In the genomic region with DNA sequence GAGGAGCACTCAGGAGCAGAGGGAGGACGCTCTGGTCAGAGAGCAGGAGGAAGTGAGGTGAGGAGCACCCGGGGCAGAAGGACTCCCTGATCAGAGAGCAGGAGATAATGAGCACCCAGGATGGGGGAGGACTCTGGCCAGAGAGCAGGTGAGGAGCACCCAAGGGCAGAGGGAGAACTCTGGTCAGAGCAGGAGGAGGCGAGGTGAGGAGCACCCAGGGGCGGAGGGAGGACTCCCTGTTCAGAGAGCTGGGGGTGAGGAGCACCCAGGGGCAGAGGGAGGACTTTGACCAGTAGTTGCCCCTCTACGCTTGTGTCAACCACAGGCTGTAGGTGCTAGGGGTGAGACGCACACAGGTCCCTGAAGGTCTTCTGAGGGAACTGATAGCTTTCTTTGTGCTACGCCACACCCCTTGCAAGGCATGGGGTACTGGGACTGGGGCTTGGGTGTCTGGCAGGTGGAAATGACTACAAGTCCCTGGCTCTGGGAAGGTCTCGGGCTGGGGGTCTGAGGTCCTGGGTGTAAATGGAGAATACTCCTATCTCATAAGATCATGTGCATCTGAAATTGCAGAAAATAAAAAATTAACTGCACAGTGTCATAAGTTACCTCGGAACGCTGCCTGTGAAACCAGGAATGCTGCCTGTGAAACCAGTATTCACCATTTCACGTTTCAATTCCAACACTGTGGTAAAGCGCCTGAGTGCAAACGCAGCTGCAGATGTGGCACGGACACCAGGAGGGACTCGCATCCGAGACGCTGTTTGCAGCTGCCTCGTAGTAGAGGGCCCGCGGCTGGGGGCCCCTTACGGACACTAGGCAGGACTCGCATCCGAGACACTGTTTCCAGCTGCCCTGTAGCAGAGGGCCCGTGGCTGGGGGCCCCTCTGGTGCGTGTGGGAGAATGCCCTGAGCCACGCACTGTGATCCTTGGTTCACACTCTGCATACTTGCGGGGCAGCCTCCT, we compare ENCODE assay signal across 2 cellular contexts.
TF ChIP-seq lines count a peak whose summit lies in the region.

No MANE protein-coding gene starts in this region.

TF ChIP-seq in WTC11, 78 proteins besides CTCF, POLR2A, EP300 and RAD21:
- TF ChIP-seq, protein P1, sequence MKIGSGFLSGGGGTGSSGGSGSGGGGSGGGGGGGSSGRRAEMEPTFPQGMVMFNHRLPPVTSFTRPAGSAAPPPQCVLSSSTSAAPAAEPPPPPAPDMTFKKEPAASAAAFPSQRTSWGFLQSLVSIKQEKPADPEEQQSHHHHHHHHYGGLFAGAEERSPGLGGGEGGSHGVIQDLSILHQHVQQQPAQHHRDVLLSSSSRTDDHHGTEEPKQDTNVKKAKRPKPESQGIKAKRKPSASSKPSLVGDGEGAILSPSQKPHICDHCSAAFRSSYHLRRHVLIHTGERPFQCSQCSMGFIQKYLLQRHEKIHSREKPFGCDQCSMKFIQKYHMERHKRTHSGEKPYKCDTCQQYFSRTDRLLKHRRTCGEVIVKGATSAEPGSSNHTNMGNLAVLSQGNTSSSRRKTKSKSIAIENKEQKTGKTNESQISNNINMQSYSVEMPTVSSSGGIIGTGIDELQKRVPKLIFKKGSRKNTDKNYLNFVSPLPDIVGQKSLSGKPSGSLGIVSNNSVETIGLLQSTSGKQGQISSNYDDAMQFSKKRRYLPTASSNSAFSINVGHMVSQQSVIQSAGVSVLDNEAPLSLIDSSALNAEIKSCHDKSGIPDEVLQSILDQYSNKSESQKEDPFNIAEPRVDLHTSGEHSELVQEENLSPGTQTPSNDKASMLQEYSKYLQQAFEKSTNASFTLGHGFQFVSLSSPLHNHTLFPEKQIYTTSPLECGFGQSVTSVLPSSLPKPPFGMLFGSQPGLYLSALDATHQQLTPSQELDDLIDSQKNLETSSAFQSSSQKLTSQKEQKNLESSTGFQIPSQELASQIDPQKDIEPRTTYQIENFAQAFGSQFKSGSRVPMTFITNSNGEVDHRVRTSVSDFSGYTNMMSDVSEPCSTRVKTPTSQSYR (CRISPR knock-in tag; IDR thresholded peaks at IDR 0.05) = no peak
- TF ChIP-seq ZBTB43 (CRISPR knock-in tag; IDR thresholded peaks at IDR 0.05) (no peak), ZNF263 (CRISPR knock-in tag; IDR thresholded peaks at IDR 0.05; ENCODE audit: low read depth) (peak; percentile 89), PRDM15 (CRISPR knock-in tag; IDR thresholded peaks at IDR 0.05) (no peak), CREB1 (CRISPR knock-in tag; IDR thresholded peaks at IDR 0.05) (no peak)
- TF ChIP-seq, protein P2, sequence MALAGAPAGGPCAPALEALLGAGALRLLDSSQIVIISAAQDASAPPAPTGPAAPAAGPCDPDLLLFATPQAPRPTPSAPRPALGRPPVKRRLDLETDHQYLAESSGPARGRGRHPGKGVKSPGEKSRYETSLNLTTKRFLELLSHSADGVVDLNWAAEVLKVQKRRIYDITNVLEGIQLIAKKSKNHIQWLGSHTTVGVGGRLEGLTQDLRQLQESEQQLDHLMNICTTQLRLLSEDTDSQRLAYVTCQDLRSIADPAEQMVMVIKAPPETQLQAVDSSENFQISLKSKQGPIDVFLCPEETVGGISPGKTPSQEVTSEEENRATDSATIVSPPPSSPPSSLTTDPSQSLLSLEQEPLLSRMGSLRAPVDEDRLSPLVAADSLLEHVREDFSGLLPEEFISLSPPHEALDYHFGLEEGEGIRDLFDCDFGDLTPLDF (CRISPR knock-in tag; IDR thresholded peaks at IDR 0.05) = no peak

TF ChIP-seq in SK-N-SH, 30 proteins besides CTCF, POLR2A, EP300 and RAD21:
- TF ChIP-seq POLR2AphosphoS5 (IDR thresholded peaks at IDR 0.05; ENCODE audit: low read depth, low read length) (no peak), JUND (IDR thresholded peaks at IDR 0.05) (no peak), NRF1 (IDR thresholded peaks at IDR 0.05; ENCODE audit: low read depth, low read length) (no peak), MEF2A (IDR thresholded peaks at IDR 0.05; ENCODE audit: borderline replicate concordance, low read depth) (no peak), TCF12 (IDR thresholded peaks at IDR 0.05) (no peak), SMC3 (IDR thresholded peaks at IDR 0.05; ENCODE audit: low read depth, low read length) (no peak), GABPA (IDR thresholded peaks at IDR 0.05; ENCODE audit: low read depth) (no peak), SIN3A (IDR thresholded peaks at IDR 0.05; ENCODE audit: borderline replicate concordance, low read depth, low read length) (no peak), RXRA (IDR thresholded peaks at IDR 0.05; ENCODE audit: borderline replicate concordance, low read depth) (no peak), REST (IDR thresholded peaks at IDR 0.05; ENCODE audit: low read depth, low read length) (no peak)
- TF ChIP-seq, protein P3, sequence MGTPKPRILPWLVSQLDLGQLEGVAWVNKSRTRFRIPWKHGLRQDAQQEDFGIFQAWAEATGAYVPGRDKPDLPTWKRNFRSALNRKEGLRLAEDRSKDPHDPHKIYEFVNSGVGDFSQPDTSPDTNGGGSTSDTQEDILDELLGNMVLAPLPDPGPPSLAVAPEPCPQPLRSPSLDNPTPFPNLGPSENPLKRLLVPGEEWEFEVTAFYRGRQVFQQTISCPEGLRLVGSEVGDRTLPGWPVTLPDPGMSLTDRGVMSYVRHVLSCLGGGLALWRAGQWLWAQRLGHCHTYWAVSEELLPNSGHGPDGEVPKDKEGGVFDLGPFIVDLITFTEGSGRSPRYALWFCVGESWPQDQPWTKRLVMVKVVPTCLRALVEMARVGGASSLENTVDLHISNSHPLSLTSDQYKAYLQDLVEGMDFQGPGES (IDR thresholded peaks at IDR 0.05; ENCODE audit: low read depth, low read length) = no peak
TF ChIP-seq in SK-N-SH: peak in this region for 0.
